ENCODE assay signal across 16 cellular contexts in genomic region chr18:37362158-37362890, GRCh38.
DNase-seq lines count a peak whose midpoint lies in the region; TF ChIP-seq lines count a peak whose summit lies in the region.
"Had no signal": no experiment of that assay in that cellular context is flagged by ENCODE, and none has a peak within 500 bp of the region (broad histone marks: within the 10 kb centered on the region; RNA-seq: fewer than 3 reads in every experiment).

No MANE protein-coding gene starts in this region.

- in situ Hi-C loops in GM23248 (cut with MboI) = no loop called here

- no peaks in the 10 kb centered on the region for H3K9me2 ChIP-seq in GM23248 (ENCODE audit: insufficient read depth)
- no peaks in the 10 kb centered on the region for H3K9me2 ChIP-seq in Karpas-422 (replicated peaks; ENCODE audit: insufficient read depth, low read length)

- H3K27ac ChIP-seq in HUES48 (ENCODE audit: low read depth, low read length) = peak overlapping the region; percentile 8
- H3K27ac ChIP-seq in neural progenitor cell = no peak overlapping the region
- no peak overlapping the region for H3K27ac ChIP-seq in GM23248
- no peak overlapping the region for H3K27ac ChIP-seq in Karpas-422 (ENCODE audit: low read length)
- H3K27ac ChIP-seq: cardiac muscle cell, foreskin keratinocyte, right atrium auricular region had no signal

- H3K4me3 Mint-ChIP-seq in neural progenitor cell (peak overlapping the region; percentile 31), mesothelial cell of epicardium (no peak overlapping the region)

- no peak overlapping the region for H3K27ac Mint-ChIP-seq in neural progenitor cell
- no peak overlapping the region for H3K27ac Mint-ChIP-seq in mesothelial cell of epicardium

- no peaks in the 10 kb centered on the region for H3K9me3 ChIP-seq in HUES48 (ENCODE audit: control insufficient read depth, insufficient read depth, low read length)
- no peaks in the 10 kb centered on the region for H3K9me3 ChIP-seq in neural progenitor cell (ENCODE audit: low read depth)
- no peaks in the 10 kb centered on the region for H3K9me3 ChIP-seq in GM23248 (ENCODE audit: low read depth)
- H3K9me3 ChIP-seq in Karpas-422 (ENCODE audit: low read length) = no peaks in the 10 kb centered on the region
- H3K9me3 ChIP-seq: Caco-2, right atrium auricular region had no signal

- H3K79me2 ChIP-seq in neural progenitor cell (ENCODE audit: low read depth) (no peaks in the 10 kb centered on the region), GM23248 (ENCODE audit: insufficient read depth) (no peaks in the 10 kb centered on the region), Karpas-422 (ENCODE audit: low read length) (no peaks in the 10 kb centered on the region)

- no peaks in the 10 kb centered on the region for H3K36me3 ChIP-seq in HUES48 (ENCODE audit: control insufficient read depth, insufficient read depth, low read length)
- H3K36me3 ChIP-seq in neural progenitor cell = no peaks in the 10 kb centered on the region
- no peaks in the 10 kb centered on the region for H3K36me3 ChIP-seq in GM23248 (ENCODE audit: low read depth)
- H3K36me3 ChIP-seq in Karpas-422 (ENCODE audit: insufficient read depth, low read length) = no peaks in the 10 kb centered on the region
- H3K36me3 ChIP-seq: cardiac muscle cell, right atrium auricular region had no signal

- no peak overlapping the region for H3K9ac ChIP-seq in HUES48 (ENCODE audit: low read depth, low read length)
- no peak overlapping the region for H3K9ac ChIP-seq in neural progenitor cell
- H3K9ac ChIP-seq in GM23248 = no peak overlapping the region
- H3K9ac ChIP-seq in Karpas-422 (ENCODE audit: low read length) = no peak overlapping the region

- H4K20me1 ChIP-seq in neural progenitor cell (ENCODE audit: low read depth) (no peaks in the 10 kb centered on the region), GM23248 (ENCODE audit: insufficient read depth) (no peaks in the 10 kb centered on the region), Karpas-422 (ENCODE audit: insufficient read depth, low read depth, low read length) (no peaks in the 10 kb centered on the region)

- H3K36me3 Mint-ChIP-seq in neural progenitor cell = no peaks in the 10 kb centered on the region
- no peaks in the 10 kb centered on the region for H3K36me3 Mint-ChIP-seq in mesothelial cell of epicardium

- peaks cover 22% of the 10 kb centered on the region for H3K4me1 ChIP-seq in HUES48 (ENCODE audit: control insufficient read depth, insufficient read depth, low read length)
- peaks cover 11% of the 10 kb centered on the region for H3K4me1 ChIP-seq in neural progenitor cell
- H3K4me1 ChIP-seq in GM23248 (ENCODE audit: insufficient read depth) = no peaks in the 10 kb centered on the region
- H3K4me1 ChIP-seq in Karpas-422 (ENCODE audit: low read length) = no peaks in the 10 kb centered on the region
- H3K4me1 ChIP-seq: Caco-2, foreskin keratinocyte had no signal

- H3K27me3 ChIP-seq in HUES48 (ENCODE audit: control insufficient read depth, insufficient read depth, low read length) = peaks cover 85% of the 10 kb centered on the region
- H3K27me3 ChIP-seq in neural progenitor cell = peaks cover 72% of the 10 kb centered on the region
- peaks cover 16% of the 10 kb centered on the region for H3K27me3 ChIP-seq in GM23248 (replicated peaks; ENCODE audit: insufficient read depth)
- no peaks in the 10 kb centered on the region for H3K27me3 ChIP-seq in Karpas-422 (ENCODE audit: low read length)
- H3K27me3 ChIP-seq: right atrium auricular region had no signal

- H3K4me2 ChIP-seq in neural progenitor cell = peak overlapping the region; percentile 52
- H3K4me2 ChIP-seq in GM23248 (ENCODE audit: unreplicated experiment) = no peak overlapping the region
- H3K4me2 ChIP-seq in Karpas-422 (ENCODE audit: low read depth, low read length, poor library complexity, severe bottlenecking) = no peak overlapping the region

- H3K27me3 Mint-ChIP-seq in neural progenitor cell (ENCODE audit: insufficient read depth, low read depth) (peaks cover 16% of the 10 kb centered on the region), mesothelial cell of epicardium (ENCODE audit: low read depth) (peaks cover 89% of the 10 kb centered on the region)

- H3K9me3 Mint-ChIP-seq in neural progenitor cell (no peaks in the 10 kb centered on the region), mesothelial cell of epicardium (no peaks in the 10 kb centered on the region)

- H3K4me3 ChIP-seq in HUES48 (ENCODE audit: low read depth, low read length) (peak overlapping the region; percentile 27), neural progenitor cell (no peak overlapping the region), GM23248 (no peak overlapping the region), Karpas-422 (ENCODE audit: low read length) (no peak overlapping the region)
- H3K4me3 ChIP-seq: cardiac muscle cell, dorsolateral prefrontal cortex, right atrium auricular region had no signal

- no peak overlapping the region for H2AFZ ChIP-seq in neural progenitor cell (replicated peaks)
- H2AFZ ChIP-seq in GM23248 = no peak overlapping the region
- H2AFZ ChIP-seq in Karpas-422 (ENCODE audit: low read length) = no peak overlapping the region

- DNase-seq in NCI-H69 (lab: John Stamatoyannopoulos, UW) = peak; percentile 96
- DNase-seq in iPS DF 4.7 (ENCODE audit: extremely low read depth, low spot score) = peak; percentile 58
- DNase-seq in neural progenitor cell (ENCODE audit: low spot score) = no peak
- DNase-seq in mesothelial cell of epicardium (ENCODE audit: low spot score in 2 of 2, unreplicated experiment in 2 of 2) = no peak
- no peak for DNase-seq in GM23248
- DNase-seq in Karpas-422 = no peak
- DNase-seq: activated effector memory CD4-positive, alpha-beta T cell treated with anti-CD3 and anti-CD28 coated beads, Interleukin-2, amount 50 U/mL, for 16 hours; Caco-2; dorsolateral prefrontal cortex; foreskin keratinocyte; hippocampal formation; occipital lobe; SHP77 had no signal

- H3K4me1 Mint-ChIP-seq in neural progenitor cell (peaks cover 9% of the 10 kb centered on the region), mesothelial cell of epicardium (no peaks in the 10 kb centered on the region)

- TF ChIP-seq CTCF in neural progenitor cell (IDR thresholded peaks at IDR 0.05) (no peak), mesothelial cell of epicardium (IDR thresholded peaks at IDR 0.05; ENCODE audit: unreplicated experiment) (no peak)

- 64 to 66% methylated on average over 18 to 21 of the region's 21 CpGs for WGBS in GM23248 (ENCODE audit: low coverage in 1 of 2, low lambda C conversion rate in 2 of 2, missing lambda C conversion rate in 2 of 2), 2 experiments

- H3F3A ChIP-seq in neural progenitor cell (ENCODE audit: low read depth) (peaks cover 8% of the 10 kb centered on the region), GM23248 (ENCODE audit: insufficient read depth) (no peaks in the 10 kb centered on the region)

Comparison
In these comparisons a context has a peak if more than half of its experiments do, and no peak if none do; other contexts are left out.
1. DNase-seq: peak in NCI-H69 (single experiment) and iPS DF 4.7 (single experiment); none in neural progenitor cell (single experiment), mesothelial cell of epicardium (0 of 2), GM23248 (single experiment) and Karpas-422 (single experiment).